24 cellular contexts compared by ENCODE assay signal in genomic region chr3:42639192-42639591, GRCh38. TPM values are rescaled to one million over a fixed set of nuclear protein-coding genes. Genes with fewer than 3 reads are reported as not detected.
DNase-seq lines count a peak whose midpoint lies in the region; ATAC-seq, FAIRE-seq and TF ChIP-seq lines count a peak whose summit lies in the region.
"Had no signal": no experiment of that assay in that cellular context is flagged by ENCODE, and none has a peak within 500 bp of the region (broad histone marks: within the 10 kb centered on the region; RNA-seq: fewer than 3 reads in every experiment).

No MANE protein-coding gene starts in this region.

- H3K36me3 ChIP-seq in HepG2 (replicated peaks in 1 of 2; ENCODE audit: control insufficient read depth in 1 of 2, insufficient read depth in 2 of 2, low read length in 2 of 2) (peaks cover 33 to 82% of the 10 kb centered on the region in 2 experiments), vagina (peaks cover 4 to 94% of the 10 kb centered on the region in 2 donors)

- no peaks in the 10 kb centered on the region for H3K4me1 ChIP-seq in right cardiac atrium (ENCODE audit: control insufficient read depth, insufficient read depth, low read length)
- no peaks in the 10 kb centered on the region for H3K4me1 ChIP-seq in HepG2 (ENCODE audit: insufficient read depth, low read length)
- H3K4me1 ChIP-seq in vagina: no peaks in the 10 kb centered on the region
- H3K4me1 ChIP-seq: BE2C had no signal

- no peaks in the 10 kb centered on the region for H4K20me1 ChIP-seq in HepG2 (ENCODE audit: insufficient read depth, low read length)

- TF ChIP-seq CTCF in HepG2 (CRISPR knock-in tag; IDR thresholded peaks at IDR 0.05): no peak
- no peak for TF ChIP-seq CTCF in vagina (IDR thresholded peaks at IDR 0.05)

- POLR2A ChIA-PET in HepG2 (lab: Yijun Ruan, JAX): no interaction called here

- no peak for ATAC-seq in right cardiac atrium
- no peak for ATAC-seq in left ventricle myocardium superior
- no peak for ATAC-seq in HepG2
- no peak for ATAC-seq in HG03175 (IDR thresholded peaks at IDR 0.05; ENCODE audit: unreplicated experiment)
- ATAC-seq: gastrocnemius medialis, Panc1 had no signal

- TF ChIP-seq POLR2A in HepG2 (IDR thresholded peaks at IDR 0.05; ENCODE audit: insufficient read depth in 1 of 2, low read depth in 2 of 2, low read length in 2 of 2): no peak
- no peak for TF ChIP-seq POLR2A in vagina (IDR thresholded peaks at IDR 0.05)

- H3K4me3 ChIP-seq in right cardiac atrium (ENCODE audit: low read length) (no peak overlapping the region), HepG2 (replicated peaks in 1 of 3; ENCODE audit: insufficient read depth in 1 of 3, low read depth in 2 of 3, low read length in 3 of 3) (no peak overlapping the region), vagina (no peak overlapping the region)
- H3K4me3 ChIP-seq: gastrocnemius medialis, right atrium auricular region, SK-N-MC had no signal

- H3K27me3 ChIP-seq in right cardiac atrium (ENCODE audit: control insufficient read depth, insufficient read depth) (no peaks in the 10 kb centered on the region), HepG2 (ENCODE audit: control insufficient read depth in 1 of 2, insufficient read depth in 2 of 2, low read length in 2 of 2) (no peaks in the 10 kb centered on the region), vagina (no peaks in the 10 kb centered on the region)
- H3K27me3 ChIP-seq: BE2C, gastrocnemius medialis, right atrium auricular region had no signal

- no TSS peak for BruUV-seq in HepG2 (replicated peaks; lab: Mats Ljungman, UMichigan)

- no peak for TF ChIP-seq EP300 in HepG2 (IDR thresholded peaks at IDR 0.05; ENCODE audit: low read depth in 2 of 2, low read length in 2 of 2)
- TF ChIP-seq EP300 in HepG2 (CRISPR knock-in tag; IDR thresholded peaks at IDR 0.05; ENCODE audit: borderline replicate concordance): no peak

- H3K27ac ChIP-seq in right cardiac atrium (ENCODE audit: low read length) (peak overlapping the region; percentile 41), HepG2 (ENCODE audit: extremely low read length, insufficient read depth, low read length) (no peak overlapping the region), vagina (peak overlapping the region; percentile 10)
- H3K27ac ChIP-seq: right atrium auricular region, SK-N-MC had no signal

- H3K9ac ChIP-seq in HepG2 (ENCODE audit: insufficient read depth, low read depth, low read length): no peak overlapping the region

- no peak overlapping the region for H2AFZ ChIP-seq in HepG2 (ENCODE audit: low read length)

- no peak for TF ChIP-seq RAD21 in HepG2 (CRISPR knock-in tag; IDR thresholded peaks at IDR 0.05)

- no peaks in the 10 kb centered on the region for H3K9me3 ChIP-seq in right cardiac atrium (ENCODE audit: control insufficient read depth, low read length)
- no peaks in the 10 kb centered on the region for H3K9me3 ChIP-seq in HepG2 (ENCODE audit: low read length)
- no peaks in the 10 kb centered on the region for H3K9me3 ChIP-seq in vagina
- H3K9me3 ChIP-seq: BE2C, gastrocnemius medialis, right atrium auricular region had no signal

- no peaks in the 10 kb centered on the region for H3K79me2 ChIP-seq in HepG2 (ENCODE audit: insufficient read depth, low read length)

- WGBS in right cardiac atrium: 73% methylated on average over 6 of the region's 6 CpGs
- 97% methylated on average over 6 of the region's 6 CpGs for WGBS in HepG2 (ENCODE audit: low lambda C conversion rate)

- no peak overlapping the region for H3K4me2 ChIP-seq in HepG2 (ENCODE audit: low read depth, low read length)

- DNase-seq in right cardiac atrium: no peak
- no peak for DNase-seq in left ventricle myocardium superior
- no peak for DNase-seq in HepG2 (ENCODE audit: low spot score)
- no peak for DNase-seq in vagina (ENCODE audit: extremely low spot score in 2 of 2)
- no peak for DNase-seq in NCI-H1694 treated with DMSO at 0.1 percent for 48 hours (lab: John Stamatoyannopoulos, UW)
- DNase-seq: activated CD4-positive, alpha-beta T cell treated with anti-CD3 and anti-CD28 coated beads, Interleukin-2, amount 50 U/mL, for 48 hours; activated gamma-delta T cell; activated T-cell treated with anti-CD3 and anti-CD28 coated beads for 4 hours; BE2C; erythroblast; gastrocnemius medialis; hypothalamus; islet precursor cell; NCI-H2107; NK-92 treated with Interleukin-12 subunit alpha and Interleukin-12 subunit beta, amount 100 ng/mL, for 24 hours had no signal

- in situ Hi-C loops in HepG2 (cut with HindIII; ENCODE audit: extremely low pct_ligation_motif_present, low pct_unique_long_range_greater_than_20kb): no loop called here

- no peak for FAIRE-seq in HepG2 (lab: Jason Lieb, UNC)
- FAIRE-seq: A204.1 had no signal

- CTCF ChIA-PET in HepG2 (lab: Yijun Ruan, JAX; ENCODE audit: low intra/inter-chr PET ratio, low total read pairs): no interaction called here

- intact Hi-C loops in right cardiac atrium (cut with DNase I) (no loop called here), left ventricle myocardium superior (cut with micrococcal nuclease) (no loop called here), HepG2 (cut with micrococcal nuclease; ENCODE audit: unreplicated experiment) (no loop called here), vagina (cut with DNase I) (no loop called here)

RNA-seq across cellular contexts. Expression of gene ZBTB47, which starts 14.3 kb away (rescaled TPM):
- total RNA-seq in right cardiac atrium (100 to 1,000 TPM; 100 to 141 (median 118) TPM), left ventricle myocardium superior (90.5 TPM), HepG2 (2016; rRNA removed; fragmentation: Illumina TruSeq; extraction: Trizol) (1.4 and 3.1 TPM in 2 replicates), vagina (47.9 TPM)
- polyA plus RNA-seq in right cardiac atrium (99.5 TPM), HepG2 (2011; rRNA removed) (1.5 and 2.4 TPM in 2 replicates)
- total RNA-seq in HepG2 (2016; cell fraction: cytosol; rRNA removed; fragmentation: Illumina TruSeq; extraction: Trizol; ENCODE audit: low read depth): 0.20 and 0.44 TPM in 2 replicates
- total RNA-seq in HepG2 (2016; cell fraction: insoluble cytoplasmic fraction; rRNA removed; fragmentation: Illumina TruSeq; extraction: Trizol): 1.4 and 3.1 TPM in 2 replicates
- 1.5 and 1.6 TPM in 2 replicates for total RNA-seq in HepG2 (2016; cell fraction: membrane; rRNA removed; fragmentation: Illumina TruSeq; extraction: Trizol)
- 2.9 and 3.4 TPM in 2 replicates for total RNA-seq in HepG2 (2016; cell fraction: nucleus; rRNA removed; fragmentation: Illumina TruSeq; extraction: Trizol)
- polyA plus RNA-seq in HepG2 (2011; cell fraction: cytosol; rRNA removed): 1.3 and 1.5 TPM in 2 replicates
- polyA plus RNA-seq in HepG2 (2011; cell fraction: nucleus; rRNA removed): 5.0 and 5.4 TPM in 2 replicates
- polyA plus RNA-seq in HepG2 (2012): 1.1 and 1.5 TPM in 2 replicates
- 0.19 and 0.20 TPM in 2 replicates for polyA plus RNA-seq in HepG2 (2016; cell fraction: cytosol; fragmentation: Illumina TruSeq; extraction: Trizol; ENCODE audit: low read depth)
- 1.4 and 1.5 TPM in 2 replicates for polyA plus RNA-seq in HepG2 (2016; cell fraction: insoluble cytoplasmic fraction; fragmentation: Illumina TruSeq; extraction: Trizol; ENCODE audit: low read depth)
- 0.82 and 1.3 TPM in 2 replicates for polyA plus RNA-seq in HepG2 (2016; cell fraction: membrane; fragmentation: Illumina TruSeq; extraction: Trizol; ENCODE audit: low read depth)
- 2.3 and 3.8 TPM in 2 replicates for polyA plus RNA-seq in HepG2 (2016; cell fraction: nucleus; fragmentation: Illumina TruSeq; extraction: Trizol; ENCODE audit: insufficient read depth, low read depth)
- 7.3 and 12.7 TPM in 2 replicates for polyA minus RNA-seq in HepG2 (2011; rRNA and poly(A)+ RNA removed; ENCODE audit: low replicate concordance)
- 1.7 and 1.8 TPM in 2 replicates for polyA minus RNA-seq in HepG2 (2011; cell fraction: cytosol; rRNA and poly(A)+ RNA removed)
- 4.7 and 5.2 TPM in 2 replicates for polyA minus RNA-seq in HepG2 (2011; cell fraction: nucleus; rRNA and poly(A)+ RNA removed)

RNA-seq across cellular contexts. Expression of gene NKTR, which starts 38.7 kb away (rescaled TPM):
- total RNA-seq in right cardiac atrium (10 to 100 TPM; 27.7 to 35.8 (median 29.5) TPM), left ventricle myocardium superior (23.6 TPM), HepG2 (2016; rRNA removed; fragmentation: Illumina TruSeq; extraction: Trizol) (24.9 and 59.6 TPM in 2 replicates), vagina (128 TPM)
- polyA plus RNA-seq in right cardiac atrium (22.6 TPM), HepG2 (2011; rRNA removed) (35.0 and 41.3 TPM in 2 replicates)
- 14.8 and 15.5 TPM in 2 replicates for total RNA-seq in HepG2 (2016; cell fraction: cytosol; rRNA removed; fragmentation: Illumina TruSeq; extraction: Trizol; ENCODE audit: low read depth)
- 23.0 and 60.3 TPM in 2 replicates for total RNA-seq in HepG2 (2016; cell fraction: insoluble cytoplasmic fraction; rRNA removed; fragmentation: Illumina TruSeq; extraction: Trizol)
- total RNA-seq in HepG2 (2016; cell fraction: membrane; rRNA removed; fragmentation: Illumina TruSeq; extraction: Trizol): 11.2 and 12.9 TPM in 2 replicates
- 180 and 195 TPM in 2 replicates for total RNA-seq in HepG2 (2016; cell fraction: nucleus; rRNA removed; fragmentation: Illumina TruSeq; extraction: Trizol)
- polyA plus RNA-seq in HepG2 (2011; cell fraction: cytosol; rRNA removed): 3.9 and 5.3 TPM in 2 replicates
- polyA plus RNA-seq in HepG2 (2011; cell fraction: nucleus; rRNA removed): 102 and 127 TPM in 2 replicates
- polyA plus RNA-seq in HepG2 (2012): 39.9 and 52.7 TPM in 2 replicates
- polyA plus RNA-seq in HepG2 (2016; cell fraction: cytosol; fragmentation: Illumina TruSeq; extraction: Trizol; ENCODE audit: low read depth): 0.61 and 0.64 TPM in 2 replicates
- polyA plus RNA-seq in HepG2 (2016; cell fraction: insoluble cytoplasmic fraction; fragmentation: Illumina TruSeq; extraction: Trizol; ENCODE audit: low read depth): 14.4 and 15.0 TPM in 2 replicates
- polyA plus RNA-seq in HepG2 (2016; cell fraction: membrane; fragmentation: Illumina TruSeq; extraction: Trizol; ENCODE audit: low read depth): 2.1 and 2.2 TPM in 2 replicates
- 227 and 250 TPM in 2 replicates for polyA plus RNA-seq in HepG2 (2016; cell fraction: nucleus; fragmentation: Illumina TruSeq; extraction: Trizol; ENCODE audit: insufficient read depth, low read depth)
- polyA minus RNA-seq in HepG2 (2011; rRNA and poly(A)+ RNA removed; ENCODE audit: low replicate concordance): 26.3 and 26.4 TPM in 2 replicates
- 7.3 and 10.2 TPM in 2 replicates for polyA minus RNA-seq in HepG2 (2011; cell fraction: cytosol; rRNA and poly(A)+ RNA removed)
- polyA minus RNA-seq in HepG2 (2011; cell fraction: nucleus; rRNA and poly(A)+ RNA removed): 385 and 392 TPM in 2 replicates

RNA-seq across cellular contexts. Expression of gene KLHL40, which starts 46.1 kb away (rescaled TPM):
- 1 to 10 TPM in 1 of 4 donors, under 1 TPM in 3; 0.09 to 1.6 (median 0.40) TPM for total RNA-seq in right cardiac atrium
- 0.29 TPM for polyA plus RNA-seq in right cardiac atrium
- total RNA-seq in left ventricle myocardium superior: 0.12 TPM
- not detected in 2 replicates for total RNA-seq in HepG2 (2016; rRNA removed; fragmentation: Illumina TruSeq; extraction: Trizol)
- not detected in 2 replicates for total RNA-seq in HepG2 (2016; cell fraction: cytosol; rRNA removed; fragmentation: Illumina TruSeq; extraction: Trizol; ENCODE audit: low read depth)
- total RNA-seq in HepG2 (2016; cell fraction: insoluble cytoplasmic fraction; rRNA removed; fragmentation: Illumina TruSeq; extraction: Trizol): not detected in 2 replicates
- not detected in 2 replicates for total RNA-seq in HepG2 (2016; cell fraction: membrane; rRNA removed; fragmentation: Illumina TruSeq; extraction: Trizol)
- not detected in 2 replicates for total RNA-seq in HepG2 (2016; cell fraction: nucleus; rRNA removed; fragmentation: Illumina TruSeq; extraction: Trizol)
- not detected in 2 replicates for polyA plus RNA-seq in HepG2 (2011; rRNA removed)
- polyA plus RNA-seq in HepG2 (2011; cell fraction: cytosol; rRNA removed): not detected in 2 replicates
- not detected in 2 replicates for polyA plus RNA-seq in HepG2 (2011; cell fraction: nucleus; rRNA removed)
- polyA plus RNA-seq in HepG2 (2012): not detected in 2 replicates
- not detected in 2 replicates for polyA plus RNA-seq in HepG2 (2016; cell fraction: cytosol; fragmentation: Illumina TruSeq; extraction: Trizol; ENCODE audit: low read depth)
- not detected in 2 replicates for polyA plus RNA-seq in HepG2 (2016; cell fraction: insoluble cytoplasmic fraction; fragmentation: Illumina TruSeq; extraction: Trizol; ENCODE audit: low read depth)
- polyA plus RNA-seq in HepG2 (2016; cell fraction: membrane; fragmentation: Illumina TruSeq; extraction: Trizol; ENCODE audit: low read depth): not detected in 2 replicates
- not detected in 2 replicates for polyA plus RNA-seq in HepG2 (2016; cell fraction: nucleus; fragmentation: Illumina TruSeq; extraction: Trizol; ENCODE audit: insufficient read depth, low read depth)
- polyA minus RNA-seq in HepG2 (2011; rRNA and poly(A)+ RNA removed; ENCODE audit: low replicate concordance): 0.12 TPM in 1 of 2 replicates, not detected in the other
- polyA minus RNA-seq in HepG2 (2011; cell fraction: cytosol; rRNA and poly(A)+ RNA removed): not detected in 2 replicates
- not detected in 2 replicates for polyA minus RNA-seq in HepG2 (2011; cell fraction: nucleus; rRNA and poly(A)+ RNA removed)
- not detected for total RNA-seq in vagina
- total RNA-seq: dermis microvascular lymphatic vessel endothelial cell, lung microvascular endothelial cell, NCI-H460, osteocyte had no signal

RNA-seq across cellular contexts. Expression of gene SS18L2, which starts 48.5 kb away (rescaled TPM):
- total RNA-seq in right cardiac atrium: 10 to 100 TPM; 11.8 to 14.2 (median 13.5) TPM
- 26.7 TPM for polyA plus RNA-seq in right cardiac atrium
- 9.7 TPM for total RNA-seq in left ventricle myocardium superior
- 53.1 and 79.3 TPM in 2 replicates for total RNA-seq in HepG2 (2016; rRNA removed; fragmentation: Illumina TruSeq; extraction: Trizol)
- total RNA-seq in HepG2 (2016; cell fraction: cytosol; rRNA removed; fragmentation: Illumina TruSeq; extraction: Trizol; ENCODE audit: low read depth): 44.6 and 50.1 TPM in 2 replicates
- 52.3 and 79.6 TPM in 2 replicates for total RNA-seq in HepG2 (2016; cell fraction: insoluble cytoplasmic fraction; rRNA removed; fragmentation: Illumina TruSeq; extraction: Trizol)
- total RNA-seq in HepG2 (2016; cell fraction: membrane; rRNA removed; fragmentation: Illumina TruSeq; extraction: Trizol): 65.9 and 69.2 TPM in 2 replicates
- 21.1 and 29.1 TPM in 2 replicates for total RNA-seq in HepG2 (2016; cell fraction: nucleus; rRNA removed; fragmentation: Illumina TruSeq; extraction: Trizol)
- polyA plus RNA-seq in HepG2 (2011; rRNA removed): 31.1 and 38.7 TPM in 2 replicates
- polyA plus RNA-seq in HepG2 (2011; cell fraction: cytosol; rRNA removed): 18.7 and 22.0 TPM in 2 replicates
- 11.3 and 12.9 TPM in 2 replicates for polyA plus RNA-seq in HepG2 (2011; cell fraction: nucleus; rRNA removed)
- 30.5 and 34.5 TPM in 2 replicates for polyA plus RNA-seq in HepG2 (2012)
- 35.0 and 43.2 TPM in 2 replicates for polyA plus RNA-seq in HepG2 (2016; cell fraction: cytosol; fragmentation: Illumina TruSeq; extraction: Trizol; ENCODE audit: low read depth)
- 67.4 and 70.9 TPM in 2 replicates for polyA plus RNA-seq in HepG2 (2016; cell fraction: insoluble cytoplasmic fraction; fragmentation: Illumina TruSeq; extraction: Trizol; ENCODE audit: low read depth)
- 49.2 and 61.0 TPM in 2 replicates for polyA plus RNA-seq in HepG2 (2016; cell fraction: membrane; fragmentation: Illumina TruSeq; extraction: Trizol; ENCODE audit: low read depth)
- 41.0 and 51.9 TPM in 2 replicates for polyA plus RNA-seq in HepG2 (2016; cell fraction: nucleus; fragmentation: Illumina TruSeq; extraction: Trizol; ENCODE audit: insufficient read depth, low read depth)
- polyA minus RNA-seq in HepG2 (2011; rRNA and poly(A)+ RNA removed; ENCODE audit: low replicate concordance): 5.5 and 11.1 TPM in 2 replicates
- polyA minus RNA-seq in HepG2 (2011; cell fraction: cytosol; rRNA and poly(A)+ RNA removed): 6.3 and 6.8 TPM in 2 replicates
- polyA minus RNA-seq in HepG2 (2011; cell fraction: nucleus; rRNA and poly(A)+ RNA removed): 4.2 and 7.5 TPM in 2 replicates
- 19.2 TPM for total RNA-seq in vagina

RNA-seq across cellular contexts. Expression of gene SEC22C, which starts 57.4 kb away (rescaled TPM):
- total RNA-seq in right cardiac atrium (10 to 100 TPM; 24.9 to 29.9 (median 28.4) TPM), left ventricle myocardium superior (24.3 TPM), HepG2 (2016; rRNA removed; fragmentation: Illumina TruSeq; extraction: Trizol) (38.4 and 40.0 TPM in 2 replicates), vagina (27.5 TPM)
- polyA plus RNA-seq in right cardiac atrium (20.2 TPM), HepG2 (2011; rRNA removed) (20.0 and 21.9 TPM in 2 replicates)
- 25.9 and 36.4 TPM in 2 replicates for total RNA-seq in HepG2 (2016; cell fraction: cytosol; rRNA removed; fragmentation: Illumina TruSeq; extraction: Trizol; ENCODE audit: low read depth)
- total RNA-seq in HepG2 (2016; cell fraction: insoluble cytoplasmic fraction; rRNA removed; fragmentation: Illumina TruSeq; extraction: Trizol): 38.6 and 41.8 TPM in 2 replicates
- total RNA-seq in HepG2 (2016; cell fraction: membrane; rRNA removed; fragmentation: Illumina TruSeq; extraction: Trizol): 45.6 and 58.9 TPM in 2 replicates
- 34.2 and 41.3 TPM in 2 replicates for total RNA-seq in HepG2 (2016; cell fraction: nucleus; rRNA removed; fragmentation: Illumina TruSeq; extraction: Trizol)
- polyA plus RNA-seq in HepG2 (2011; cell fraction: cytosol; rRNA removed): 12.9 and 17.6 TPM in 2 replicates
- 15.0 and 20.4 TPM in 2 replicates for polyA plus RNA-seq in HepG2 (2011; cell fraction: nucleus; rRNA removed)
- polyA plus RNA-seq in HepG2 (2012): 17.6 and 18.1 TPM in 2 replicates
- polyA plus RNA-seq in HepG2 (2016; cell fraction: cytosol; fragmentation: Illumina TruSeq; extraction: Trizol; ENCODE audit: low read depth): 24.2 and 41.5 TPM in 2 replicates
- polyA plus RNA-seq in HepG2 (2016; cell fraction: insoluble cytoplasmic fraction; fragmentation: Illumina TruSeq; extraction: Trizol; ENCODE audit: low read depth): 25.7 and 26.7 TPM in 2 replicates
- 32.4 and 41.0 TPM in 2 replicates for polyA plus RNA-seq in HepG2 (2016; cell fraction: membrane; fragmentation: Illumina TruSeq; extraction: Trizol; ENCODE audit: low read depth)
- polyA plus RNA-seq in HepG2 (2016; cell fraction: nucleus; fragmentation: Illumina TruSeq; extraction: Trizol; ENCODE audit: insufficient read depth, low read depth): 43.5 and 53.7 TPM in 2 replicates
- 19.9 and 35.0 TPM in 2 replicates for polyA minus RNA-seq in HepG2 (2011; rRNA and poly(A)+ RNA removed; ENCODE audit: low replicate concordance)
- 9.6 and 11.0 TPM in 2 replicates for polyA minus RNA-seq in HepG2 (2011; cell fraction: cytosol; rRNA and poly(A)+ RNA removed)
- polyA minus RNA-seq in HepG2 (2011; cell fraction: nucleus; rRNA and poly(A)+ RNA removed): 18.0 and 21.8 TPM in 2 replicates

Comparison
In these comparisons a context has a peak if more than half of its experiments do, and no peak if none do; other contexts are left out.
1. RNA of gene ZBTB47, which starts 14.3 kb away (total RNA-seq): 100 to 141 TPM in right cardiac atrium, 90.5 TPM in left ventricle myocardium superior (single experiment) and 47.9 TPM in vagina (single experiment); 0.20 to 3.4 TPM in HepG2; every median in the first group is over 10 times any median in the second.